ENCODE assay signal across 11 cellular contexts in genomic region chr3:80086426-80086825, GRCh38.
"Had no signal": no experiment of that assay in that cellular context is flagged by ENCODE, and none has a peak within 500 bp of the region (broad histone marks: within the 10 kb centered on the region; RNA-seq: fewer than 3 reads in every experiment).

No MANE protein-coding gene starts in this region.

- H2AFZ ChIP-seq: GM23248, GM23338 had no signal

- ATAC-seq: GM23338, HCT116 had no signal

- FAIRE-seq: H1, H54 had no signal

- DNase-seq: GM23248, GOT3, H7, H9, HCEC 1CT, HFFc6 had no signal

- H3K9me3 ChIP-seq: HAP-1 had no signal

- H3K36me3 ChIP-seq: HAP-1 had no signal

- H3K9ac ChIP-seq: GM23248 had no signal

- H3K4me2 ChIP-seq: GM23338 had no signal

- H3K27ac ChIP-seq: GM23248 had no signal

- H3K4me3 ChIP-seq: GM23248, GM23338, HAP-1 had no signal
